In the genomic region with DNA sequence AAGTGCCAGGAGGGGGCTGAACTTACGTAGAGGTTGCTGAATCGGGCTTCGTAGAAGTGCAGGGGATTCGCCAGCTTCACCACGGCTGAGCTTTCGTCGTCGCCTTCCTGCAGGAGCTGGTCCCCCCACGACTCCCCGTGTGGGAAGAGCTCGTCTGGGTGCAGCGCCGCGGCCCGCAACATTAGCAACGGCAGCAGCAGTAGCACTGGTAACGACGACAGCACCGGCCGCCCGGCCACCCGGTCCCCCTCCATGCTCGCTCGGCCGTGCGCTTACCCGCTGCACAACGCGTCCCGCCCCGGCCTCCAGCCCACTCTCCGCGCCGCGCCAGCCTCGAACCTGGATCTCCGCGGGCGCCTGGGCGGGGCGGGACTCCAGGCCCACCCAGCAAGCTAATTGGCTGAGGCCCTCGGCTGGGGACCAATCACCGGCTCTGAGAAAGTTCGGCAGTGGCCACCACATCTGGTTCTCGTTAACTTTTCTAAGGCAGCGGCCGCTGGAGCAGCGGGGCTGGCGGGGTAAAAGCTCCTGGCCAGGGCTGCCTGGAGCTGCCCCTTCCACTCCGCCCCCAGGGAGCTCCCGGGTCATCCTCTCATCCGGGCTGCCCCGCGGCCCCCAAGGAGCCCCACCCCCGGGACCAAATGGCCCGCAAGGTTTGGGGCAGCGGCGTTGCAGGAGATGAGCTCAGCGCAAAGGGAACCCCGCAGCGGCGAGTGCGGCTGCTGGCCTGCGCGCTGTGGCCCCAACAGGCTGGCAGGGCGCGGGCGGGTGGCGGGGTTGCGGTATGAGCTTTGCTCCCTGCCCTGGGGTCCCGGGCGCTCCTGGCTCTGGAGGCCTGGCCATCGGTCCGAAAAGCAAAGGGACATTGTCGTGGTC, we compare ENCODE assay signal across 8 cellular contexts. TPM values are rescaled to one million over a fixed set of nuclear protein-coding genes. Genes with fewer than 3 reads are reported as not detected.
DNase-seq lines count a peak whose midpoint lies in the region; ATAC-seq and TF ChIP-seq lines count a peak whose summit lies in the region.

A gene with protein sequence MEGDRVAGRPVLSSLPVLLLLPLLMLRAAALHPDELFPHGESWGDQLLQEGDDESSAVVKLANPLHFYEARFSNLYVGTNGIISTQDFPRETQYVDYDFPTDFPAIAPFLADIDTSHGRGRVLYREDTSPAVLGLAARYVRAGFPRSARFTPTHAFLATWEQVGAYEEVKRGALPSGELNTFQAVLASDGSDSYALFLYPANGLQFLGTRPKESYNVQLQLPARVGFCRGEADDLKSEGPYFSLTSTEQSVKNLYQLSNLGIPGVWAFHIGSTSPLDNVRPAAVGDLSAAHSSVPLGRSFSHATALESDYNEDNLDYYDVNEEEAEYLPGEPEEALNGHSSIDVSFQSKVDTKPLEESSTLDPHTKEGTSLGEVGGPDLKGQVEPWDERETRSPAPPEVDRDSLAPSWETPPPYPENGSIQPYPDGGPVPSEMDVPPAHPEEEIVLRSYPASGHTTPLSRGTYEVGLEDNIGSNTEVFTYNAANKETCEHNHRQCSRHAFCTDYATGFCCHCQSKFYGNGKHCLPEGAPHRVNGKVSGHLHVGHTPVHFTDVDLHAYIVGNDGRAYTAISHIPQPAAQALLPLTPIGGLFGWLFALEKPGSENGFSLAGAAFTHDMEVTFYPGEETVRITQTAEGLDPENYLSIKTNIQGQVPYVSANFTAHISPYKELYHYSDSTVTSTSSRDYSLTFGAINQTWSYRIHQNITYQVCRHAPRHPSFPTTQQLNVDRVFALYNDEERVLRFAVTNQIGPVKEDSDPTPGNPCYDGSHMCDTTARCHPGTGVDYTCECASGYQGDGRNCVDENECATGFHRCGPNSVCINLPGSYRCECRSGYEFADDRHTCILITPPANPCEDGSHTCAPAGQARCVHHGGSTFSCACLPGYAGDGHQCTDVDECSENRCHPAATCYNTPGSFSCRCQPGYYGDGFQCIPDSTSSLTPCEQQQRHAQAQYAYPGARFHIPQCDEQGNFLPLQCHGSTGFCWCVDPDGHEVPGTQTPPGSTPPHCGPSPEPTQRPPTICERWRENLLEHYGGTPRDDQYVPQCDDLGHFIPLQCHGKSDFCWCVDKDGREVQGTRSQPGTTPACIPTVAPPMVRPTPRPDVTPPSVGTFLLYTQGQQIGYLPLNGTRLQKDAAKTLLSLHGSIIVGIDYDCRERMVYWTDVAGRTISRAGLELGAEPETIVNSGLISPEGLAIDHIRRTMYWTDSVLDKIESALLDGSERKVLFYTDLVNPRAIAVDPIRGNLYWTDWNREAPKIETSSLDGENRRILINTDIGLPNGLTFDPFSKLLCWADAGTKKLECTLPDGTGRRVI (N-terminal part only) (minus strand): TSS at position 319 of the 876 bp plus-strand sequence. CDS start 65 bp downstream, at position 254.

- H2AK5ac ChIP-seq in mesenchymal stem cell (ENCODE audit: low read length, severe bottlenecking), result no peak within 1 kb of the TSS

- peak within 1 kb of the TSS; percentile 95 for H3K4me2 ChIP-seq in mesenchymal stem cell (ENCODE audit: low read length, poor library complexity, severe bottlenecking)

- H3K27me3 ChIP-seq in CD8-positive, alpha-beta memory T cell (ENCODE audit: insufficient read depth, low read length, poor library complexity, severe bottlenecking), result peaks cover 28% of the 10 kb centered on the region
- H3K27me3 ChIP-seq in HUES64 (ENCODE audit: insufficient read depth, low read length) (peaks cover 56% of the 10 kb centered on the region), mesenchymal stem cell (ENCODE audit: control insufficient read depth in 1 of 2, insufficient read depth in 1 of 2, low read length in 2 of 2) (peaks cover 0 to 51% of the 10 kb centered on the region in 2 experiments)

- H3K4me1 ChIP-seq in CD8-positive, alpha-beta memory T cell (ENCODE audit: insufficient read depth, low read length), result peaks cover 18% of the 10 kb centered on the region
- H3K4me1 ChIP-seq in HUES64 (ENCODE audit: insufficient read depth, low read length), result peaks cover 11% of the 10 kb centered on the region
- peaks cover 22% of the 10 kb centered on the region for H3K4me1 ChIP-seq in mesenchymal stem cell (ENCODE audit: control insufficient read depth, insufficient read depth, low read depth, low read length)

- H3K18ac ChIP-seq in mesenchymal stem cell (ENCODE audit: low read depth in 1 of 2, low read length in 2 of 2), result peak within 1 kb of the TSS; percentile 87 to 100

- H3K4ac ChIP-seq in mesenchymal stem cell (ENCODE audit: low read depth in 1 of 2, low read length in 2 of 2), result peak within 1 kb of the TSS; percentile 85 to 95

- CTCF ChIA-PET in CD8-positive, alpha-beta memory T cell (lab: Charles Lee), result interaction anchor here (1.1 to 3.2 kb wide), 3 partner anchors 13 to 198 kb away, joined by 3 to 14 read pairs (median 4); partner anchors contain the start of gene PTGDR
- CTCF ChIA-PET in activated CD8-positive, alpha-beta T cell treated with anti-CD3 and anti-CD28 coated beads, Interleukin-2, amount 10 ng/mL, durations not matched to agents 7 days and 5 days (lab: Charles Lee), result interaction anchor here (1.0 to 1.8 kb wide), 5 partner anchors 11 to 73 kb away, joined by 3 to 6 read pairs (median 4); no protein-coding TSS in a partner anchor

- no peak within 1 kb of the TSS for H3K27ac ChIP-seq in CD8-positive, alpha-beta memory T cell (ENCODE audit: low read depth, low read length)
- no peak within 1 kb of the TSS for H3K27ac ChIP-seq in HUES64 (ENCODE audit: low read depth, low read length)
- no peak within 1 kb of the TSS for H3K27ac ChIP-seq in mesenchymal stem cell (ENCODE audit: low read length, poor library complexity, severe bottlenecking)

- H3K4me1 Mint-ChIP-seq in CD8-positive, alpha-beta memory T cell, result peaks cover 21 to 35% (median 32%) of the 10 kb centered on the region in 3 donors
- H3K4me1 Mint-ChIP-seq in activated CD8-positive, alpha-beta T cell treated with anti-CD3 and anti-CD28 coated beads, Interleukin-2, amount 10 ng/mL, durations not matched to agents 7 days and 5 days (ENCODE audit: low read depth), result peaks cover 20% of the 10 kb centered on the region

- peak within 1 kb of the TSS in 2 of 8 donors; percentile 5 to 12 for H3K27ac Mint-ChIP-seq in CD8-positive, alpha-beta memory T cell
- H3K27ac Mint-ChIP-seq in activated CD8-positive, alpha-beta T cell treated with anti-CD3 and anti-CD28 coated beads, Interleukin-2, amount 10 ng/mL, durations not matched to agents 7 days and 5 days, result no peak within 1 kb of the TSS

- ATAC-seq in activated CD8-positive, alpha-beta T cell treated with anti-CD3 and anti-CD28 coated beads, Interleukin-2, amount 10 ng/mL, durations not matched to agents 7 days and 5 days, result peak; percentile 76
- ATAC-seq in GM18868 (IDR thresholded peaks at IDR 0.05; ENCODE audit: unreplicated experiment), result no peak

- POLR2A ChIA-PET in CD8-positive, alpha-beta memory T cell (lab: Charles Lee), result interaction anchor here (0.5 to 1.1 kb wide), 3 partner anchors 24 to 107 kb away, joined by 3 to 4 read pairs (median 3); no protein-coding TSS in a partner anchor
- POLR2A ChIA-PET in activated CD8-positive, alpha-beta T cell treated with anti-CD3 and anti-CD28 coated beads, Interleukin-2, amount 10 ng/mL, durations not matched to agents 7 days and 5 days (lab: Charles Lee), result interaction anchor here (0.6 to 1.0 kb wide), 3 partner anchors 13 to 400 kb away, joined by 3 read pairs; no protein-coding TSS in a partner anchor

- peak within 1 kb of the TSS; percentile 49 to 82 for H2BK12ac ChIP-seq in mesenchymal stem cell (ENCODE audit: low read length in 2 of 2)

- peaks cover 0 to 3% (median 0%) of the 10 kb centered on the region in 3 donors for H3K36me3 Mint-ChIP-seq in CD8-positive, alpha-beta memory T cell
- no peaks in the 10 kb centered on the region for H3K36me3 Mint-ChIP-seq in activated CD8-positive, alpha-beta T cell treated with anti-CD3 and anti-CD28 coated beads, Interleukin-2, amount 10 ng/mL, durations not matched to agents 7 days and 5 days (ENCODE audit: low read depth)

- H3K79me1 ChIP-seq in mesenchymal stem cell (replicated peaks; ENCODE audit: low read length, poor library complexity, severe bottlenecking), result no peaks in the 10 kb centered on the region

- H3K23ac ChIP-seq in mesenchymal stem cell (ENCODE audit: low read length in 2 of 2), result peak within 1 kb of the TSS in 1 of 2 experiments; percentile 97

- peak within 1 kb of the TSS; percentile 93 for H2AFZ ChIP-seq in mesenchymal stem cell (ENCODE audit: low read depth, low read length)

- no peaks in the 10 kb centered on the region for H3K9me3 ChIP-seq in CD8-positive, alpha-beta memory T cell (ENCODE audit: low read length)
- H3K9me3 ChIP-seq in HUES64 (ENCODE audit: insufficient read depth, low read depth, low read length) (no peaks in the 10 kb centered on the region), mesenchymal stem cell (ENCODE audit: control insufficient read depth, low read length) (no peaks in the 10 kb centered on the region)

- H2BK15ac ChIP-seq in mesenchymal stem cell (ENCODE audit: low read depth, poor library complexity, severe bottlenecking), result peak within 1 kb of the TSS; percentile 85

- no peaks in the 10 kb centered on the region for H3K36me3 ChIP-seq in CD8-positive, alpha-beta memory T cell (ENCODE audit: insufficient read depth, low read length)
- H3K36me3 ChIP-seq in HUES64 (ENCODE audit: insufficient read depth, low read length), result no peaks in the 10 kb centered on the region
- H3K36me3 ChIP-seq in mesenchymal stem cell (ENCODE audit: control insufficient read depth in 1 of 2, insufficient read depth in 2 of 2, low read depth in 1 of 2, low read length in 2 of 2), result peaks cover 5 to 7% of the 10 kb centered on the region in 2 experiments

- under 1% methylated on average over 75 of the region's 75 CpGs for WGBS in HUES64
- under 1% methylated on average over 70 of the region's 75 CpGs for WGBS in mesenchymal stem cell

- peak; percentile 17 to 63 (median 42) for DNase-seq in CD8-positive, alpha-beta memory T cell
- DNase-seq in activated CD8-positive, alpha-beta T cell treated with anti-CD3 and anti-CD28 coated beads, Interleukin-2, amount 10 ng/mL, durations not matched to agents 7 days and 5 days, result peak; percentile 60
- DNase-seq in epithelial cell of esophagus (ENCODE audit: low read depth) (peak; percentile 51), mesenchymal stem cell (peak; percentile 96), 8988T (no peak)
- DNase-seq in stimulated activated CD8-positive, alpha-beta memory T cell treated with anti-CD3 and anti-CD28 coated beads, Interleukin-2, amount 100 ng/mL, for 48 hours (ENCODE audit: low read depth in 2 of 2), result peak; percentile 30 to 41

- H4K91ac ChIP-seq in mesenchymal stem cell (ENCODE audit: low read length), result peak within 1 kb of the TSS; percentile 83

- H3K27me3 Mint-ChIP-seq in CD8-positive, alpha-beta memory T cell, result peaks cover 29 to 36% of the 10 kb centered on the region in 2 donors
- H3K27me3 Mint-ChIP-seq in activated CD8-positive, alpha-beta T cell treated with anti-CD3 and anti-CD28 coated beads, Interleukin-2, amount 10 ng/mL, durations not matched to agents 7 days and 5 days (ENCODE audit: low read depth), result peaks cover 58% of the 10 kb centered on the region

- peak within 1 kb of the TSS in 1 of 2 experiments; percentile 93 for H3K14ac ChIP-seq in mesenchymal stem cell (ENCODE audit: low read length in 2 of 2)

- H2BK120ac ChIP-seq in mesenchymal stem cell (ENCODE audit: low read depth, low read length), result peak within 1 kb of the TSS; percentile 91

- peak within 1 kb of the TSS; percentile 60 to 90 (median 79) for H3K4me3 Mint-ChIP-seq in CD8-positive, alpha-beta memory T cell
- H3K4me3 Mint-ChIP-seq in activated CD8-positive, alpha-beta T cell treated with anti-CD3 and anti-CD28 coated beads, Interleukin-2, amount 10 ng/mL, durations not matched to agents 7 days and 5 days, result peak within 1 kb of the TSS; percentile 55

- H2BK5ac ChIP-seq in mesenchymal stem cell (ENCODE audit: low read depth, low read length, poor library complexity, severe bottlenecking), result no peak within 1 kb of the TSS

- H4K8ac ChIP-seq in mesenchymal stem cell (ENCODE audit: low read length), result peak within 1 kb of the TSS; percentile 73

- H3K4me3 ChIP-seq in CD8-positive, alpha-beta memory T cell (ENCODE audit: low read length), result peak within 1 kb of the TSS; percentile 64
- peak within 1 kb of the TSS; percentile 69 for H3K4me3 ChIP-seq in HUES64 (ENCODE audit: low read length)
- H3K4me3 ChIP-seq in epithelial cell of esophagus (ENCODE audit: low read length), result peak within 1 kb of the TSS; percentile 36
- peak within 1 kb of the TSS; percentile 63 to 95 for H3K4me3 ChIP-seq in mesenchymal stem cell (ENCODE audit: insufficient read depth in 1 of 2, low read depth in 1 of 2, low read length in 2 of 2)

- no peaks in the 10 kb centered on the region for H3K9me3 Mint-ChIP-seq in CD8-positive, alpha-beta memory T cell
- H3K9me3 Mint-ChIP-seq in activated CD8-positive, alpha-beta T cell treated with anti-CD3 and anti-CD28 coated beads, Interleukin-2, amount 10 ng/mL, durations not matched to agents 7 days and 5 days (ENCODE audit: insufficient read depth), result no peaks in the 10 kb centered on the region

- H3K9ac ChIP-seq in HUES64 (ENCODE audit: low read depth, low read length) (peak within 1 kb of the TSS; percentile 50), mesenchymal stem cell (ENCODE audit: low read length) (peak within 1 kb of the TSS; percentile 92)

- TF ChIP-seq CTCF in epithelial cell of esophagus (IDR thresholded peaks at IDR 0.05; ENCODE audit: insufficient read depth, low read depth, low read length, missing control alignments), result no peak

RNA-seq across cellular contexts. Expression of the gene that starts here (rescaled TPM):
- not detected for total RNA-seq in CD8-positive, alpha-beta memory T cell
- 0.30 TPM for polyA plus RNA-seq in CD8-positive, alpha-beta memory T cell
- 5.5 TPM for polyA plus RNA-seq in HUES64 (2013, experiment 1 of 2)
- 6.3 TPM for polyA plus RNA-seq in HUES64 (2013, experiment 2 of 2)
- under 1 TPM; 0.18 to 0.29 TPM for total RNA-seq in activated CD8-positive, alpha-beta T cell treated with anti-CD3 and anti-CD28 coated beads, Interleukin-2, amount 10 ng/mL, durations not matched to agents 7 days and 5 days
- 213 TPM for polyA plus RNA-seq in mesenchymal stem cell (2013, experiment 1 of 2)
- polyA plus RNA-seq in mesenchymal stem cell (2013, experiment 2 of 2), result 208 TPM

Comparison
In these comparisons a context has a peak if more than half of its experiments do, and no peak if none do; other contexts are left out.
1. Peak in DNase-seq and H3K4me3 ChIP-seq in CD8-positive, alpha-beta memory T cell; RNA of the gene not detected or under 1 TPM.
2. Peak in DNase-seq and ATAC-seq in activated CD8-positive, alpha-beta T cell treated with anti-CD3 and anti-CD28 coated beads, Interleukin-2, amount 10 ng/mL, durations not matched to agents 7 days and 5 days; RNA of the gene not detected or under 1 TPM.